Comparison of ENCODE assay signal across 15 cellular contexts in the genomic region with DNA sequence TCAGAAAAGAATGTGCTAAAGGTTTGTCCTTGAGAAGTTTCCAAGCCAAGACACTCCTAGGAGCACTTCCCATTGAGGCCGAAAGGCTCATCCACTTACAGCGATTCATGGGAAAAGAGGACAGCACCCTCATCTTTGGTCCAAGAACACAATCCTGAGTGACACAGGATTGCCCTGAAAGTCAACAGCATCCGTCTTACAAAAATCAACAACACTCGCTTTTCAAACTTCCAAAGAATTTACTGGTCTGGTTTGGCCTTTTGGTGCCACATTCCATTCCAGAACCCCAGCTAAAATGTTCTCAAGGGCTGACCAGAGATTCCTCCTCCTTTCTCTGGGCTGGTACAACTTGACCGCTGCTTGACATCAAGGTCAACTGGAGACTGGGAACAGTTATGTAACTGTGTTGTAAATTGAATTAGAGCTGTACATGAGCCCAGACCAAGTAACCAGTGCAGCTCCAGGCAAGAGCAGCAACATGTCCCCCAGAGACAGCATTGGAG.
DNase-seq lines count a peak whose midpoint lies in the region; ATAC-seq and TF ChIP-seq lines count a peak whose summit lies in the region.
"Had no signal": no experiment of that assay in that cellular context is flagged by ENCODE, and none has a peak within 500 bp of the region (broad histone marks: within the 10 kb centered on the region; RNA-seq: fewer than 3 reads in every experiment).

No MANE protein-coding gene starts in this region.

- no peak overlapping the region for H2AFZ ChIP-seq in fibroblast of lung (ENCODE audit: low read length)

- H3K9me3 ChIP-seq in fibroblast of lung (ENCODE audit: control insufficient read depth, insufficient read depth, low read depth, low read length) (no peaks in the 10 kb centered on the region), right lobe of liver (no peaks in the 10 kb centered on the region), testis (no peaks in the 10 kb centered on the region)

- no peak overlapping the region for H3K9ac ChIP-seq in fibroblast of lung (ENCODE audit: insufficient read depth, low read length)

- intact Hi-C loops in right lobe of liver (cut with DNase I) (no loop called here), testis (cut with DNase I; ENCODE audit: low total_unique reads) (loop anchor here (10.0 kb wide), 1 partner anchor 535 kb away; no protein-coding TSS in a partner anchor), head of caudate nucleus (cut with DNase I) (no loop called here)

- ATAC-seq in right lobe of liver, result peak in 3 of 4 donors; percentile 31 to 79 (median 65)
- ATAC-seq: T-helper 17 cell had no signal

- no peak overlapping the region for H3K27ac ChIP-seq in fibroblast of lung (ENCODE audit: insufficient read depth, low read length)
- H3K27ac ChIP-seq in right lobe of liver, result peak overlapping the region in 1 of 3 donors; percentile 42
- H3K27ac ChIP-seq in testis, result peak overlapping the region; percentile 26 to 77

- WGBS in right lobe of liver (ENCODE audit: insufficient coverage, low coverage, low lambda C conversion rate, missing lambda C conversion rate), result 64% methylated on average over 4 of the region's 5 CpGs
- WGBS in testis, 2 donors, result 34 to 42% methylated on average over 5 of the region's 5 CpGs

- DNase-seq in HCEC 1CT (peak; percentile 46), fibroblast of lung (ENCODE audit: low read depth in 2 of 2) (peak; percentile 39 to 53), right lobe of liver (no peak), testis (peak; percentile 60), NCI-H1092 (lab: John Stamatoyannopoulos, UW) (no peak), head of caudate nucleus (no peak), ACHN (no peak)
- DNase-seq in stimulated activated naive CD4-positive, alpha-beta T cell (lab: John Stamatoyannopoulos, UW), result no peak
- DNase-seq: activated CD4-positive, alpha-beta T cell treated with anti-CD3 and anti-CD28 coated beads, Interleukin-2, amount 10 ng/mL, durations not matched to agents 24 days and 14 days; activated T-cell treated with anti-CD3 and anti-CD28 coated beads, Interleukin-2, amount 50 U/mL, for 48 hours; GDM1; NCI-H1436; NCI-H524; stimulated activated CD4-positive, alpha-beta T cell treated with anti-CD3 and anti-CD28 coated beads, Interleukin-15, amount 100 ng/mL, for 24 hours; T-helper 17 cell had no signal

- H3K4me3 ChIP-seq in fibroblast of lung (replicated peaks in 1 of 4; ENCODE audit: control extremely low read depth in 1 of 4, insufficient read depth in 1 of 4, low read depth in 3 of 4, low read length in 4 of 4) (no peak overlapping the region), right lobe of liver (no peak overlapping the region), testis (no peak overlapping the region)

- TF ChIP-seq POLR2A in right lobe of liver (IDR thresholded peaks at IDR 0.05) (no peak), testis (IDR thresholded peaks at IDR 0.05) (no peak)

- H4K20me1 ChIP-seq in fibroblast of lung (ENCODE audit: control insufficient read depth, extremely low read depth, insufficient read depth, low read length), result no peaks in the 10 kb centered on the region

- no peaks in the 10 kb centered on the region for H3K79me2 ChIP-seq in fibroblast of lung (ENCODE audit: control insufficient read depth, insufficient read depth, low read length)

- H3K4me2 ChIP-seq in fibroblast of lung (ENCODE audit: extremely low read depth, insufficient read depth, low read length), result no peak overlapping the region

- in situ Hi-C loops in ACHN (cut with HindIII; ENCODE audit: low pct_ligation_motif_present, low pct_unique_long_range_greater_than_20kb, low sequenced_read_pairs), result no loop called here

- TF ChIP-seq CTCF in fibroblast of lung (conservative IDR thresholded peaks at IDR 0.05 in 1 of 2, IDR thresholded peaks at IDR 0.05 in 1 of 2; ENCODE audit: low read depth in 1 of 2, low read length in 2 of 2) (no peak), right lobe of liver (IDR thresholded peaks at IDR 0.05) (no peak), testis (IDR thresholded peaks at IDR 0.05) (no peak)

- no peaks in the 10 kb centered on the region for H3K4me1 ChIP-seq in fibroblast of lung (ENCODE audit: control insufficient read depth, extremely low read depth, insufficient read depth, low read length)
- H3K4me1 ChIP-seq in right lobe of liver, result peaks cover 0 to 30% (median 5%) of the 10 kb centered on the region in 4 donors
- peaks cover 15% of the 10 kb centered on the region for H3K4me1 ChIP-seq in testis

- H3K27me3 ChIP-seq in fibroblast of lung (ENCODE audit: control insufficient read depth, insufficient read depth, low read length) (no peaks in the 10 kb centered on the region), right lobe of liver (no peaks in the 10 kb centered on the region), testis (no peaks in the 10 kb centered on the region)

- H3K36me3 ChIP-seq in fibroblast of lung (ENCODE audit: control insufficient read depth, insufficient read depth, low read length) (no peaks in the 10 kb centered on the region), right lobe of liver (no peaks in the 10 kb centered on the region), testis (ENCODE audit: low read depth, missing control alignments) (no peaks in the 10 kb centered on the region)

Comparison
In these comparisons a context has a peak if more than half of its experiments do, and no peak if none do; other contexts are left out.
1. DNase-seq: peak in HCEC 1CT (single experiment), fibroblast of lung (2 of 2) and testis (single experiment); none in right lobe of liver (0 of 3), NCI-H1092 (single experiment), stimulated activated naive CD4-positive, alpha-beta T cell (0 of 6), head of caudate nucleus (0 of 42) and ACHN (single experiment).